16 cellular contexts compared by ENCODE assay signal in genomic region chr6:149891864-149892263, GRCh38. TPM values are rescaled to one million over a fixed set of nuclear protein-coding genes. Genes with fewer than 3 reads are reported as not detected.
"Had no signal": no experiment of that assay in that cellular context is flagged by ENCODE, and none has a peak within 500 bp of the region (broad histone marks: within the 10 kb centered on the region; RNA-seq: fewer than 3 reads in every experiment).

No MANE protein-coding gene starts in this region.

RNA-seq across cellular contexts. Expression of gene RAET1E, which starts 6.0 kb away (rescaled TPM):
- total RNA-seq: activated CD4-positive, alpha-beta memory T cell treated with anti-CD3 and anti-CD28 coated beads for 36 hours; activated CD4-positive, alpha-beta T cell treated with anti-CD3 and anti-CD28 coated beads for 36 hours; activated CD4-positive, alpha-beta T cell treated with anti-CD3 and anti-CD28 coated beads, Interleukin-2, amount 10 ng/mL, durations not matched to agents 24 days and 14 days; activated CD8-positive, alpha-beta memory T cell treated with anti-CD3 and anti-CD28 coated beads for 36 hours; activated CD8-positive, alpha-beta memory T cell treated with anti-CD3 and anti-CD28 coated beads, Interleukin-2, amount 10 ng/mL, durations not matched to agents 7 days and 5 days; activated CD8-positive, alpha-beta T cell treated with anti-CD3 and anti-CD28 coated beads, Interleukin-2, amount 10 ng/mL, durations not matched to agents 7 days and 5 days; activated naive CD4-positive, alpha-beta T cell treated with anti-CD3 and anti-CD28 coated beads for 36 hours; activated naive CD8-positive, alpha-beta T cell treated with anti-CD3 and anti-CD28 coated beads for 36 hours; activated T-helper 1 cell treated with anti-CD3 and anti-CD28 coated beads, Interleukin-12 subunit alpha, Interleukin-12 subunit beta, Interleukin-2, Interleukin-4 antibody, amounts not matched to agents 30 ng/mL and 10 ng/mL and 1 ng/mL, durations not matched to agents 14 hours and 24 hours and 36 hours; activated T-helper 2 cell treated with anti-CD3 and anti-CD28 coated beads, Interferon-gamma antibody, Interleukin-2, Interleukin-4, amounts not matched to agents 10 μg/mL and 5 μg/mL and 100 μg/mL, durations not matched to agents 14 hours and 24 hours and 36 hours; body of pancreas; chondrocyte; dermis blood vessel endothelial cell; fibroblast of villous mesenchyme; glomerular endothelial cell; hepatocyte had no signal
- polyA plus RNA-seq: hepatocyte had no signal

RNA-seq across cellular contexts. Expression of gene RAET1G, which starts 31.1 kb away (rescaled TPM):
- total RNA-seq: activated CD4-positive, alpha-beta memory T cell treated with anti-CD3 and anti-CD28 coated beads for 36 hours; activated CD4-positive, alpha-beta T cell treated with anti-CD3 and anti-CD28 coated beads for 36 hours; activated CD4-positive, alpha-beta T cell treated with anti-CD3 and anti-CD28 coated beads, Interleukin-2, amount 10 ng/mL, durations not matched to agents 24 days and 14 days; activated CD8-positive, alpha-beta memory T cell treated with anti-CD3 and anti-CD28 coated beads for 36 hours; activated CD8-positive, alpha-beta memory T cell treated with anti-CD3 and anti-CD28 coated beads, Interleukin-2, amount 10 ng/mL, durations not matched to agents 7 days and 5 days; activated CD8-positive, alpha-beta T cell treated with anti-CD3 and anti-CD28 coated beads, Interleukin-2, amount 10 ng/mL, durations not matched to agents 7 days and 5 days; activated naive CD4-positive, alpha-beta T cell treated with anti-CD3 and anti-CD28 coated beads for 36 hours; activated naive CD8-positive, alpha-beta T cell treated with anti-CD3 and anti-CD28 coated beads for 36 hours; activated T-helper 2 cell treated with anti-CD3 and anti-CD28 coated beads, Interferon-gamma antibody, Interleukin-2, Interleukin-4, amounts not matched to agents 10 μg/mL and 5 μg/mL and 100 μg/mL, durations not matched to agents 14 hours and 24 hours and 36 hours; body of pancreas; dermis blood vessel endothelial cell had no signal
